Comparison of ENCODE assay signal across 9 cellular contexts in the genomic region with DNA sequence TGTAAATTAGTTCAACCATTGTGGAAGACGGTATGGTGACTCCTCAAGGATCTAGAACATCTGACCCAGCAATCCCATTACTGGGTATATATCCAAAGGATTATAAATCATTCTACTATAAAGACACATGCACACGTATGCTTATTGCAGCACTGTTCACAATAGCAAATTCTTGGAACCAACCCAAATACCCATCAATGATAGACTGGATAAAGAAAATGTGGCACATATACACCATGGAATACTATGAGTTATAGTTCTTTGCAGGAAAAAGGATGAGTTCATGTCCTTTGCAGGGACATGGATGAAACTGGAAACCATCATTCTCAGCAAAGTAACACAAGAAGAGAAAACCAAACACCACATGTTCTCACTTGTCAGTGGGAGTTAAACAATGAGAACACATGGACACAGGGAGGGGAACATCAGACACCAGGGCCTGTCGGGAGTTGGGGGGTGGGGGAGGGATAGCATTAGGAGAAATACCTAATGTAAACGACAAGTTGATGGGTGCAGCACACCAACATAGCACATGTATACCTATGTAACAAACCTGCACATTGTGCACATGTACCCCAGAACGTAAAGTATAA. TPM values are rescaled to one million over a fixed set of nuclear protein-coding genes. Genes with fewer than 3 reads are reported as not detected.
"Had no signal": no experiment of that assay in that cellular context is flagged by ENCODE, and none has a peak within 500 bp of the region (broad histone marks: within the 10 kb centered on the region; RNA-seq: fewer than 3 reads in every experiment).

No MANE protein-coding gene starts in this region.

RNA-seq across cellular contexts. Expression of a gene that starts 28.5 kb away (rescaled TPM):
- total RNA-seq: activated CD4-positive, alpha-beta T cell treated with anti-CD3 and anti-CD28 coated beads for 36 hours; activated CD8-positive, alpha-beta T cell treated with anti-CD3 and anti-CD28 coated beads, Interleukin-2, amount 10 ng/mL, durations not matched to agents 7 days and 5 days; activated T-helper 2 cell treated with anti-CD3 and anti-CD28 coated beads, Interferon-gamma antibody, Interleukin-2, Interleukin-4, amounts not matched to agents 10 μg/mL and 5 μg/mL and 100 μg/mL, durations not matched to agents 14 hours and 24 hours and 36 hours; ascending aorta; cardiac muscle cell; M059J; RPMI7951; T-helper 17 cell had no signal
- polyA plus RNA-seq: IgD-negative memory B cell had no signal
